In the genomic region with DNA sequence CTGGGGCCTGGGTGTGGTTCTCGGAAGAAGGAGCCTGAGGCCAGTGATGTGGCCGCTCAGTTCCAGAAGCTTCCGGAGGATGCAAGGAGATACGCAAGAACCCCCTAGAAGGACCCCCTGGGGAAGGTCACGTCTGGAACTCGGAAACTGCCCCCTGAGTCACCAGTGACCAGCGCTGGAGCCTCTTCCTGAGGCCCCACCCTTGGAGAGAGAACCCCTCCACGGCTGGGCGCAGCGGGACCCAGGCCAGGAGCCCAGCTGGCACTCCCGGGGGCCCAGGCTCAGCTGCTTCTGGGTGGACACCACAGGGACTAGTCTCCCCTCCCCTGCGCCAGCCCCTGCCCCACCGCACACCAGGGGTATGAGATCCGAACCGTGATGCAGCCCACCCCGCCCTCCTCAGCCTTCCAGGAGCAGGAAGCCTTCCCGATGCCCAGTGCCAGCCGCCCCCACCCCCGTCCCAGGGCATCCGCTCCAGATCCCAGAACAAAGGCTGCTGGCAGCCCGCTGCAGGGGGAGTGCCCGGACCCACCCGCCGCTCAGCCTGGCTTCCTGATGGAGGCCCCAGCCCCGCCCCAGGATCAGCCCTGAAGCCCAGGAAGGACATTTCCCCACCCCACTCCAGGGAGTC, we compare ENCODE assay signal across 1 cellular context.
TF ChIP-seq lines count a peak whose summit lies in the region.

No MANE protein-coding gene starts in this region.

TF ChIP-seq in WTC11, 78 proteins besides CTCF, POLR2A, EP300 and RAD21 (continued from another document):
- TF ChIP-seq, protein P1, sequence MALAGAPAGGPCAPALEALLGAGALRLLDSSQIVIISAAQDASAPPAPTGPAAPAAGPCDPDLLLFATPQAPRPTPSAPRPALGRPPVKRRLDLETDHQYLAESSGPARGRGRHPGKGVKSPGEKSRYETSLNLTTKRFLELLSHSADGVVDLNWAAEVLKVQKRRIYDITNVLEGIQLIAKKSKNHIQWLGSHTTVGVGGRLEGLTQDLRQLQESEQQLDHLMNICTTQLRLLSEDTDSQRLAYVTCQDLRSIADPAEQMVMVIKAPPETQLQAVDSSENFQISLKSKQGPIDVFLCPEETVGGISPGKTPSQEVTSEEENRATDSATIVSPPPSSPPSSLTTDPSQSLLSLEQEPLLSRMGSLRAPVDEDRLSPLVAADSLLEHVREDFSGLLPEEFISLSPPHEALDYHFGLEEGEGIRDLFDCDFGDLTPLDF (CRISPR knock-in tag; IDR thresholded peaks at IDR 0.05): no peak
- TF ChIP-seq, protein P2, sequence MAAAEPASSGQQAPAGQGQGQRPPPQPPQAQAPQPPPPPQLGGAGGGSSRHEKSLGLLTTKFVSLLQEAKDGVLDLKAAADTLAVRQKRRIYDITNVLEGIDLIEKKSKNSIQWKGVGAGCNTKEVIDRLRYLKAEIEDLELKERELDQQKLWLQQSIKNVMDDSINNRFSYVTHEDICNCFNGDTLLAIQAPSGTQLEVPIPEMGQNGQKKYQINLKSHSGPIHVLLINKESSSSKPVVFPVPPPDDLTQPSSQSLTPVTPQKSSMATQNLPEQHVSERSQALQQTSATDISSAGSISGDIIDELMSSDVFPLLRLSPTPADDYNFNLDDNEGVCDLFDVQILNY (CRISPR knock-in tag; IDR thresholded peaks at IDR 0.05): no peak
- no peak for TF ChIP-seq GABPB1 (CRISPR knock-in tag; IDR thresholded peaks at IDR 0.05)
- no peak for TF ChIP-seq ZBTB21 (CRISPR knock-in tag; IDR thresholded peaks at IDR 0.05; ENCODE audit: borderline replicate concordance)
- TF ChIP-seq, protein P3, sequence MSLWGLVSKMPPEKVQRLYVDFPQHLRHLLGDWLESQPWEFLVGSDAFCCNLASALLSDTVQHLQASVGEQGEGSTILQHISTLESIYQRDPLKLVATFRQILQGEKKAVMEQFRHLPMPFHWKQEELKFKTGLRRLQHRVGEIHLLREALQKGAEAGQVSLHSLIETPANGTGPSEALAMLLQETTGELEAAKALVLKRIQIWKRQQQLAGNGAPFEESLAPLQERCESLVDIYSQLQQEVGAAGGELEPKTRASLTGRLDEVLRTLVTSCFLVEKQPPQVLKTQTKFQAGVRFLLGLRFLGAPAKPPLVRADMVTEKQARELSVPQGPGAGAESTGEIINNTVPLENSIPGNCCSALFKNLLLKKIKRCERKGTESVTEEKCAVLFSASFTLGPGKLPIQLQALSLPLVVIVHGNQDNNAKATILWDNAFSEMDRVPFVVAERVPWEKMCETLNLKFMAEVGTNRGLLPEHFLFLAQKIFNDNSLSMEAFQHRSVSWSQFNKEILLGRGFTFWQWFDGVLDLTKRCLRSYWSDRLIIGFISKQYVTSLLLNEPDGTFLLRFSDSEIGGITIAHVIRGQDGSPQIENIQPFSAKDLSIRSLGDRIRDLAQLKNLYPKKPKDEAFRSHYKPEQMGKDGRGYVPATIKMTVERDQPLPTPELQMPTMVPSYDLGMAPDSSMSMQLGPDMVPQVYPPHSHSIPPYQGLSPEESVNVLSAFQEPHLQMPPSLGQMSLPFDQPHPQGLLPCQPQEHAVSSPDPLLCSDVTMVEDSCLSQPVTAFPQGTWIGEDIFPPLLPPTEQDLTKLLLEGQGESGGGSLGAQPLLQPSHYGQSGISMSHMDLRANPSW (CRISPR knock-in tag; conservative IDR thresholded peaks at IDR 0.05; ENCODE audit: low read depth): no peak
- TF ChIP-seq NFE2L1 (CRISPR knock-in tag; IDR thresholded peaks at IDR 0.05): no peak
- TF ChIP-seq JUN (CRISPR knock-in tag; IDR thresholded peaks at IDR 0.05): no peak
- TF ChIP-seq, protein P4, sequence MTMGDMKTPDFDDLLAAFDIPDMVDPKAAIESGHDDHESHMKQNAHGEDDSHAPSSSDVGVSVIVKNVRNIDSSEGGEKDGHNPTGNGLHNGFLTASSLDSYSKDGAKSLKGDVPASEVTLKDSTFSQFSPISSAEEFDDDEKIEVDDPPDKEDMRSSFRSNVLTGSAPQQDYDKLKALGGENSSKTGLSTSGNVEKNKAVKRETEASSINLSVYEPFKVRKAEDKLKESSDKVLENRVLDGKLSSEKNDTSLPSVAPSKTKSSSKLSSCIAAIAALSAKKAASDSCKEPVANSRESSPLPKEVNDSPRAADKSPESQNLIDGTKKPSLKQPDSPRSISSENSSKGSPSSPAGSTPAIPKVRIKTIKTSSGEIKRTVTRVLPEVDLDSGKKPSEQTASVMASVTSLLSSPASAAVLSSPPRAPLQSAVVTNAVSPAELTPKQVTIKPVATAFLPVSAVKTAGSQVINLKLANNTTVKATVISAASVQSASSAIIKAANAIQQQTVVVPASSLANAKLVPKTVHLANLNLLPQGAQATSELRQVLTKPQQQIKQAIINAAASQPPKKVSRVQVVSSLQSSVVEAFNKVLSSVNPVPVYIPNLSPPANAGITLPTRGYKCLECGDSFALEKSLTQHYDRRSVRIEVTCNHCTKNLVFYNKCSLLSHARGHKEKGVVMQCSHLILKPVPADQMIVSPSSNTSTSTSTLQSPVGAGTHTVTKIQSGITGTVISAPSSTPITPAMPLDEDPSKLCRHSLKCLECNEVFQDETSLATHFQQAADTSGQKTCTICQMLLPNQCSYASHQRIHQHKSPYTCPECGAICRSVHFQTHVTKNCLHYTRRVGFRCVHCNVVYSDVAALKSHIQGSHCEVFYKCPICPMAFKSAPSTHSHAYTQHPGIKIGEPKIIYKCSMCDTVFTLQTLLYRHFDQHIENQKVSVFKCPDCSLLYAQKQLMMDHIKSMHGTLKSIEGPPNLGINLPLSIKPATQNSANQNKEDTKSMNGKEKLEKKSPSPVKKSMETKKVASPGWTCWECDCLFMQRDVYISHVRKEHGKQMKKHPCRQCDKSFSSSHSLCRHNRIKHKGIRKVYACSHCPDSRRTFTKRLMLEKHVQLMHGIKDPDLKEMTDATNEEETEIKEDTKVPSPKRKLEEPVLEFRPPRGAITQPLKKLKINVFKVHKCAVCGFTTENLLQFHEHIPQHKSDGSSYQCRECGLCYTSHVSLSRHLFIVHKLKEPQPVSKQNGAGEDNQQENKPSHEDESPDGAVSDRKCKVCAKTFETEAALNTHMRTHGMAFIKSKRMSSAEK (CRISPR knock-in tag; IDR thresholded peaks at IDR 0.05; ENCODE audit: borderline replicate concordance): no peak
- no peak for TF ChIP-seq SOX15 (CRISPR knock-in tag; IDR thresholded peaks at IDR 0.05)
